In genomic region chr6:4943716-4944115, GRCh38 we compare ENCODE assay signal across 2 cellular contexts.
TF ChIP-seq lines count a peak whose summit lies in the region.

No MANE protein-coding gene starts in this region.

TF ChIP-seq in K562, 482 proteins besides CTCF, POLR2A, EP300 and RAD21 (continued from another document):
- TF ChIP-seq ATF3 (IDR thresholded peaks at IDR 0.05) = peak; percentile 85
- TF ChIP-seq ATF3 (CRISPR knock-in tag; conservative IDR thresholded peaks at IDR 0.05) = no peak
- 0 out of 2 replicates have a peak, but pooled peaks have one; percentile 15 for TF ChIP-seq NR2C1 (IDR thresholded peaks at IDR 0.05)
- no peak for TF ChIP-seq NR2C1 (tag; IDR thresholded peaks at IDR 0.05)
- TF ChIP-seq JUND (IDR thresholded peaks at IDR 0.05; ENCODE audit: borderline replicate concordance, low read depth, low read length) = 0 out of 2 replicates have a peak, but pooled peaks have one; percentile 16
- no peak for TF ChIP-seq JUND (tag; IDR thresholded peaks at IDR 0.05; ENCODE audit: borderline replicate concordance, low read depth, low read length)
- peak; percentile 61; the same call in 1 of the 2 replicates for TF ChIP-seq CEBPG (CRISPR knock-in tag; IDR thresholded peaks at IDR 0.05)
- TF ChIP-seq CEBPG (tag; conservative IDR thresholded peaks at IDR 0.05 in 1 of 2, IDR thresholded peaks at IDR 0.05 in 1 of 2) = peak in 1 of 2 experiments; percentile 79; a peak in 3 of 4 replicates
- TF ChIP-seq POLR3G (IDR thresholded peaks at IDR 0.05; ENCODE audit: extremely low read depth, insufficient read length, insufficient replicate concordance) = no peak

TF ChIP-seq in HepG2, 621 proteins besides CTCF, POLR2A, EP300 and RAD21 (continued from another document):
- no peak for TF ChIP-seq PLSCR1 (CRISPR knock-in tag; IDR thresholded peaks at IDR 0.05; ENCODE audit: borderline replicate concordance)
- no peak for TF ChIP-seq SP140L (CRISPR knock-in tag; IDR thresholded peaks at IDR 0.05; ENCODE audit: borderline replicate concordance)
- no peak for TF ChIP-seq CHD4 (IDR thresholded peaks at IDR 0.05; ENCODE audit: borderline replicate concordance, low read length)
- TF ChIP-seq JARID2 (CRISPR knock-in tag; IDR thresholded peaks at IDR 0.05; ENCODE audit: insufficient replicate concordance) = no peak
- peak; percentile 64 for TF ChIP-seq CEBPG (CRISPR knock-in tag; IDR thresholded peaks at IDR 0.05)
- TF ChIP-seq NRL (CRISPR knock-in tag; IDR thresholded peaks at IDR 0.05; ENCODE audit: borderline replicate concordance) = no peak
- 0 out of 2 replicates have a peak, but pooled peaks have one; percentile 32 for TF ChIP-seq NR2F6 (IDR thresholded peaks at IDR 0.05)
- TF ChIP-seq NR2F6 (CRISPR knock-in tag; IDR thresholded peaks at IDR 0.05) = no peak
